ENCODE assay signal across 8 cellular contexts in genomic region chr17:81735181-81736102, GRCh38. TPM values are rescaled to one million over a fixed set of nuclear protein-coding genes. Genes with fewer than 3 reads are reported as not detected.
A peak's percentile ranks its signal among the peaks of the same experiment; 100 is the strongest.
DNase-seq lines count a peak whose midpoint lies in the region; ATAC-seq lines count a peak whose summit lies in the region.

No MANE protein-coding gene starts in this region.

- H3K36me3 ChIP-seq in aorta (ENCODE audit: control insufficient read depth in 1 of 2, insufficient read depth in 2 of 2, low read length in 1 of 2): no peaks in the 10 kb centered on the region

- H3K27ac ChIP-seq in aorta (ENCODE audit: low read depth in 1 of 2, low read length in 2 of 2): no peak overlapping the region

- H3K4me1 ChIP-seq in aorta (ENCODE audit: control insufficient read depth in 1 of 2, insufficient read depth in 2 of 2, low read length in 2 of 2): no peaks in the 10 kb centered on the region

- ATAC-seq in aorta (ENCODE audit: low FRiP score) (no peak), HG02885 (IDR thresholded peaks at IDR 0.05; ENCODE audit: poor library complexity, unreplicated experiment) (no peak)

- H3K9me3 ChIP-seq in aorta (ENCODE audit: control insufficient read depth, low read length): no peaks in the 10 kb centered on the region

- no peak overlapping the region for H3K4me3 ChIP-seq in aorta (ENCODE audit: low read length in 2 of 2)

- WGBS in aorta, 2 donors: 44 to 49% methylated on average over 35 of the region's 35 CpGs

- DNase-seq in EH (ENCODE audit: low read depth) (peak; percentile 50), HT-29 (ENCODE audit: low spot score) (peak; percentile 91), T1000 (lab: John Stamatoyannopoulos, UW) (peak; percentile 87), hepatic stellate cell (ENCODE audit: low spot score) (peak; percentile 90), aorta (peak; percentile 78 to 82), H4 (ENCODE audit: low spot score) (no peak), GOT3 (lab: John Stamatoyannopoulos, UW) (no peak)

- H3K27me3 ChIP-seq in aorta (ENCODE audit: control insufficient read depth in 1 of 2, insufficient read depth in 2 of 2, low read length in 1 of 2): no peaks in the 10 kb centered on the region

- intact Hi-C loops in aorta (cut with DNase I): no loop called here

RNA-seq across cellular contexts. Expression of gene SLC25A10, which starts 23.4 kb away (rescaled TPM):
- total RNA-seq in HT-29 (2014; rRNA removed; shearing (Covaris generic)): 199 and 209 TPM in 2 replicates
- total RNA-seq in aorta: 1 to 10 TPM; 2.1 to 3.0 TPM
- polyA plus RNA-seq in aorta: 1 to 10 TPM; 2.9 to 6.4 TPM
- total RNA-seq in H4 (2014; rRNA removed; shearing (Covaris generic)): 51.6 and 77.0 TPM in 2 replicates

RNA-seq across cellular contexts. Expression of gene MRPL12, which starts 32.3 kb away (rescaled TPM):
- 72.5 and 88.4 TPM in 2 replicates for total RNA-seq in HT-29 (2014; rRNA removed; shearing (Covaris generic))
- total RNA-seq in aorta: 10 to 100 TPM; 21.1 to 27.1 TPM
- 10 to 100 TPM; 40.1 to 57.7 TPM for polyA plus RNA-seq in aorta
- total RNA-seq in H4 (2014; rRNA removed; shearing (Covaris generic)): 16.9 and 21.9 TPM in 2 replicates

RNA-seq across cellular contexts. Expression of gene HGS, which starts 51.6 kb away (rescaled TPM):
- total RNA-seq in HT-29 (2014; rRNA removed; shearing (Covaris generic)): 177 and 183 TPM in 2 replicates
- 10 to 100 TPM; 88.1 to 88.7 TPM for total RNA-seq in aorta
- polyA plus RNA-seq in aorta: 100 to 1,000 TPM in 1 of 2 donors, 10 to 100 TPM in 1; 49.1 to 277 TPM
- 26.6 and 38.3 TPM in 2 replicates for total RNA-seq in H4 (2014; rRNA removed; shearing (Covaris generic))

RNA-seq across cellular contexts. Expression of gene ARL16, which starts 51.8 kb away (rescaled TPM):
- 36.5 and 39.7 TPM in 2 replicates for total RNA-seq in HT-29 (2014; rRNA removed; shearing (Covaris generic))
- total RNA-seq in aorta: 10 to 100 TPM; 20.5 to 29.7 TPM
- polyA plus RNA-seq in aorta: 10 to 100 TPM; 38.4 to 87.4 TPM
- total RNA-seq in H4 (2014; rRNA removed; shearing (Covaris generic)): 31.1 and 47.5 TPM in 2 replicates

Comparison
In these comparisons a context has a peak if more than half of its experiments do, and no peak if none do; other contexts are left out.
1. DNase-seq: peak in EH (single experiment), HT-29 (single experiment), T1000 (single experiment), hepatic stellate cell (single experiment) and aorta (2 of 2); none in H4 (single experiment) and GOT3 (single experiment).
2. RNA of gene SLC25A10, which starts 23.4 kb away (total RNA-seq): 199 to 209 TPM in HT-29 and 51.6 to 77.0 TPM in H4; 2.1 to 3.0 TPM in aorta; every median in the first group is over 10 times any median in the second.